Comparison of ENCODE assay signal across 13 cellular contexts in genomic region chr6:11210386-11211138, GRCh38. TPM values are rescaled to one million over a fixed set of nuclear protein-coding genes. Genes with fewer than 3 reads are reported as not detected.
DNase-seq lines count a peak whose midpoint lies in the region; ATAC-seq and TF ChIP-seq lines count a peak whose summit lies in the region.
"Had no signal": no experiment of that assay in that cellular context is flagged by ENCODE, and none has a peak within 500 bp of the region (broad histone marks: within the 10 kb centered on the region; RNA-seq: fewer than 3 reads in every experiment).

No MANE protein-coding gene starts in this region.

- ATAC-seq in Right ventricle myocardium inferior (peak; percentile 35), left cardiac atrium (no peak), aorta (ENCODE audit: low FRiP score) (no peak), esophagus mucosa (no peak)

- DNase-seq in Right ventricle myocardium inferior (ENCODE audit: missing footprints) (no peak), left cardiac atrium (no peak), esophagus muscularis mucosa (ENCODE audit: extremely low spot score) (no peak), neural progenitor cell (ENCODE audit: low spot score) (peak; percentile 43), aorta (no peak), NK-92 (lab: John Stamatoyannopoulos, UW; ENCODE audit: unreplicated experiment) (no peak)
- no peak for DNase-seq in activated naive CD4-positive, alpha-beta T cell treated with anti-CD3 and anti-CD28 coated beads for 36 hours
- DNase-seq: anterior cingulate cortex; stimulated activated CD4-positive, alpha-beta T cell treated with anti-CD3 and anti-CD28 coated beads, Interleukin-1b, Interleukin-23, amount 100 ng/mL, for 48 hours; T-helper 2 cell had no signal

- no peak overlapping the region for H2AFZ ChIP-seq in neural progenitor cell (replicated peaks)

- no peak overlapping the region for H3K9ac ChIP-seq in neural progenitor cell

- H3K4me1 ChIP-seq in esophagus muscularis mucosa: peaks cover 73 to 84% (median 78%) of the 10 kb centered on the region in 4 donors
- peaks cover 31% of the 10 kb centered on the region for H3K4me1 ChIP-seq in neural progenitor cell
- H3K4me1 ChIP-seq in aorta (ENCODE audit: control insufficient read depth in 1 of 2, insufficient read depth in 2 of 2, low read length in 2 of 2): peaks cover 8 to 14% of the 10 kb centered on the region in 2 donors

- CTCF ChIA-PET in activated naive CD4-positive, alpha-beta T cell treated with anti-CD3 and anti-CD28 coated beads for 36 hours (lab: Charles Lee): interaction anchor here (0.6 to 0.9 kb wide), 2 partner anchors 135 to 1285 kb away, joined by 3 read pairs; no protein-coding TSS in a partner anchor

- H3K27ac ChIP-seq in esophagus muscularis mucosa (replicated peaks in 1 of 4): peak overlapping the region; percentile 40 to 82 (median 44)
- peak overlapping the region; percentile 35 for H3K27ac ChIP-seq in neural progenitor cell
- H3K27ac ChIP-seq in aorta (ENCODE audit: low read depth in 1 of 2, low read length in 2 of 2): peak overlapping the region; percentile 91 to 97
- H3K27ac ChIP-seq: neutrophil had no signal

- H3K27ac Mint-ChIP-seq in neural progenitor cell: no peak overlapping the region
- H3K27ac Mint-ChIP-seq in activated naive CD4-positive, alpha-beta T cell treated with anti-CD3 and anti-CD28 coated beads for 36 hours: no peak overlapping the region

- peaks cover 56% of the 10 kb centered on the region for H3K36me3 Mint-ChIP-seq in neural progenitor cell
- peaks cover 19% of the 10 kb centered on the region for H3K36me3 Mint-ChIP-seq in activated naive CD4-positive, alpha-beta T cell treated with anti-CD3 and anti-CD28 coated beads for 36 hours (ENCODE audit: low read depth)

- H3K4me1 Mint-ChIP-seq in neural progenitor cell: peaks cover 65% of the 10 kb centered on the region
- H3K4me1 Mint-ChIP-seq in activated naive CD4-positive, alpha-beta T cell treated with anti-CD3 and anti-CD28 coated beads for 36 hours (ENCODE audit: low read depth): peaks cover 22% of the 10 kb centered on the region

- H3K27me3 ChIP-seq in esophagus muscularis mucosa: no peaks in the 10 kb centered on the region
- no peaks in the 10 kb centered on the region for H3K27me3 ChIP-seq in neural progenitor cell
- H3K27me3 ChIP-seq in aorta (ENCODE audit: control insufficient read depth in 1 of 2, insufficient read depth in 2 of 2, low read length in 1 of 2): no peaks in the 10 kb centered on the region
- H3K27me3 ChIP-seq: neutrophil had no signal

- peak overlapping the region; percentile 23 for H3K4me2 ChIP-seq in neural progenitor cell

- H3K4me3 Mint-ChIP-seq in neural progenitor cell: no peak overlapping the region
- no peak overlapping the region for H3K4me3 Mint-ChIP-seq in activated naive CD4-positive, alpha-beta T cell treated with anti-CD3 and anti-CD28 coated beads for 36 hours
- H3K4me3 Mint-ChIP-seq: stimulated activated naive CD8-positive, alpha-beta T cell treated with anti-CD3 and anti-CD28 coated beads, Interleukin-15, Interleukin-2, amounts not matched to agents 100 ng/mL and 50 ng/mL, for 24 hours had no signal

- no peak for TF ChIP-seq EP300 in esophagus muscularis mucosa (IDR thresholded peaks at IDR 0.05)

- no peaks in the 10 kb centered on the region for H3K27me3 Mint-ChIP-seq in neural progenitor cell (ENCODE audit: insufficient read depth, low read depth)
- H3K27me3 Mint-ChIP-seq in activated naive CD4-positive, alpha-beta T cell treated with anti-CD3 and anti-CD28 coated beads for 36 hours (ENCODE audit: low read depth): no peaks in the 10 kb centered on the region
- H3K27me3 Mint-ChIP-seq: stimulated activated naive CD8-positive, alpha-beta T cell treated with anti-CD3 and anti-CD28 coated beads, Interleukin-15, Interleukin-2, amounts not matched to agents 100 ng/mL and 50 ng/mL, for 24 hours had no signal

- H3K36me3 ChIP-seq in esophagus muscularis mucosa (peaks cover 0 to 35% (median 0%) of the 10 kb centered on the region in 4 donors), neural progenitor cell (no peaks in the 10 kb centered on the region), aorta (ENCODE audit: control insufficient read depth in 1 of 2, insufficient read depth in 2 of 2, low read length in 1 of 2) (no peaks in the 10 kb centered on the region)

- TF ChIP-seq CTCF in esophagus muscularis mucosa (IDR thresholded peaks at IDR 0.05) (no peak), neural progenitor cell (IDR thresholded peaks at IDR 0.05) (no peak)

- TF ChIP-seq POLR2A in esophagus muscularis mucosa (IDR thresholded peaks at IDR 0.05; ENCODE audit: low read depth): no peak

- intact Hi-C loops in Right ventricle myocardium inferior (cut with DNase I) (loop anchor here (5.0 kb wide), 2 partner anchors 33 to 157 kb away; no protein-coding TSS in a partner anchor), left cardiac atrium (cut with DNase I) (no loop called here), esophagus muscularis mucosa (cut with DNase I) (no loop called here), aorta (cut with DNase I) (no loop called here)
- intact Hi-C loops in activated naive CD4-positive, alpha-beta T cell treated with anti-CD3 and anti-CD28 coated beads for 36 hours (cut with micrococcal nuclease): no loop called here

- H3K4me3 ChIP-seq in esophagus muscularis mucosa: no peak overlapping the region
- H3K4me3 ChIP-seq in neural progenitor cell: no peak overlapping the region
- H3K4me3 ChIP-seq in aorta (ENCODE audit: low read length in 2 of 2): no peak overlapping the region

- H3K9me3 ChIP-seq in esophagus muscularis mucosa (no peaks in the 10 kb centered on the region), neural progenitor cell (ENCODE audit: low read depth) (no peaks in the 10 kb centered on the region), aorta (ENCODE audit: control insufficient read depth, low read length) (no peaks in the 10 kb centered on the region)
- H3K9me3 ChIP-seq: neutrophil had no signal

- H4K20me1 ChIP-seq in neural progenitor cell (ENCODE audit: low read depth): no peaks in the 10 kb centered on the region

- peaks cover 6% of the 10 kb centered on the region for H3K79me2 ChIP-seq in neural progenitor cell (ENCODE audit: low read depth)

- H3K9me3 Mint-ChIP-seq in neural progenitor cell: no peaks in the 10 kb centered on the region
- H3K9me3 Mint-ChIP-seq in activated naive CD4-positive, alpha-beta T cell treated with anti-CD3 and anti-CD28 coated beads for 36 hours: no peaks in the 10 kb centered on the region
- H3K9me3 Mint-ChIP-seq: stimulated activated naive CD8-positive, alpha-beta T cell treated with anti-CD3 and anti-CD28 coated beads, Interleukin-15, Interleukin-2, amounts not matched to agents 100 ng/mL and 50 ng/mL, for 24 hours had no signal

- 79% methylated on average over 1 of the region's 2 CpGs for WGBS in esophagus muscularis mucosa
- WGBS in aorta, 2 donors: 39 to 40% methylated on average over 2 of the region's 2 CpGs

- no peaks in the 10 kb centered on the region for H3F3A ChIP-seq in neural progenitor cell (ENCODE audit: low read depth)

RNA-seq across cellular contexts. Expression of gene NEDD9, which starts 21.9 kb away (rescaled TPM):
- total RNA-seq in Right ventricle myocardium inferior (29.3 TPM), left cardiac atrium (10 to 100 TPM; 34.0 to 42.9 TPM), esophagus muscularis mucosa (10 to 100 TPM; 18.3 to 47.2 (median 32.9) TPM), neural progenitor cell (ENCODE audit: low replicate concordance) (4.9 and 8.2 TPM in 2 replicates), aorta (100 to 1,000 TPM in 1 of 2 donors, 10 to 100 TPM in 1; 49.8 to 252 TPM), esophagus mucosa (4.1 TPM)
- polyA plus RNA-seq in aorta: 10 to 100 TPM; 11.3 to 26.9 TPM
- total RNA-seq in activated naive CD4-positive, alpha-beta T cell treated with anti-CD3 and anti-CD28 coated beads for 36 hours: 10 to 100 TPM; 17.5 to 18.8 TPM

Comparison
In these comparisons a context has a peak if more than half of its experiments do, and no peak if none do; other contexts are left out.
1. H3K27ac ChIP-seq: peak in every context shown above with its lines; median percentile 94 in aorta; 44 in esophagus muscularis mucosa; 35 in neural progenitor cell.